In genomic region chr17:41896726-41897125, GRCh38 we compare ENCODE assay signal across 16 cellular contexts. TPM values are rescaled to one million over a fixed set of nuclear protein-coding genes. Genes with fewer than 3 reads are reported as not detected.
"Had no signal": no experiment of that assay in that cellular context is flagged by ENCODE, and none has a peak within 500 bp of the region (broad histone marks: within the 10 kb centered on the region; RNA-seq: fewer than 3 reads in every experiment).

No MANE protein-coding gene starts in this region.

- H3K9me3 ChIP-seq: adrenal gland, body of pancreas, neutrophil, right atrium auricular region, thoracic aorta had no signal

- H3K4me3 Mint-ChIP-seq: activated CD4-positive, alpha-beta T cell treated with anti-CD3 and anti-CD28 coated beads, Interleukin-2, amount 10 ng/mL, durations not matched to agents 7 days and 5 days; naive B cell; stimulated activated naive CD8-positive, alpha-beta T cell treated with anti-CD3 and anti-CD28 coated beads, Interleukin-15, Interleukin-2, amounts not matched to agents 100 ng/mL and 50 ng/mL, for 24 hours had no signal

- H3K9me3 Mint-ChIP-seq: activated CD4-positive, alpha-beta T cell treated with anti-CD3 and anti-CD28 coated beads, Interleukin-2, amount 10 ng/mL, durations not matched to agents 7 days and 5 days; activated T-helper 2 cell treated with anti-CD3 and anti-CD28 coated beads, Interferon-gamma antibody, Interleukin-2, Interleukin-4, amounts not matched to agents 10 μg/mL and 5 μg/mL and 100 μg/mL, durations not matched to agents 14 hours and 24 hours and 36 hours; naive B cell; stimulated activated naive CD8-positive, alpha-beta T cell treated with anti-CD3 and anti-CD28 coated beads, Interleukin-15, Interleukin-2, amounts not matched to agents 100 ng/mL and 50 ng/mL, for 24 hours had no signal

- H3K27ac Mint-ChIP-seq: activated CD4-positive, alpha-beta T cell treated with anti-CD3 and anti-CD28 coated beads, Interleukin-2, amount 10 ng/mL, durations not matched to agents 7 days and 5 days; activated T-helper 2 cell treated with anti-CD3 and anti-CD28 coated beads, Interferon-gamma antibody, Interleukin-2, Interleukin-4, amounts not matched to agents 10 μg/mL and 5 μg/mL and 100 μg/mL, durations not matched to agents 14 hours and 24 hours and 36 hours; stimulated activated naive CD8-positive, alpha-beta T cell treated with anti-CD3 and anti-CD28 coated beads, Interleukin-15, Interleukin-2, amounts not matched to agents 100 ng/mL and 50 ng/mL, for 24 hours had no signal

- H3K4me1 ChIP-seq: adrenal gland had no signal

- DNase-seq: activated CD4-positive, alpha-beta T cell treated with anti-CD3 and anti-CD28 coated beads, Interleukin-2, amount 10 ng/mL, durations not matched to agents 7 days and 5 days; activated naive CD4-positive, alpha-beta T cell treated with anti-CD3 and anti-CD28 coated beads, Interleukin-2, amount 50 U/mL, for 16 hours; activated T-cell treated with anti-CD3 and anti-CD28 coated beads for 4 hours; adrenal gland; body of pancreas; foreskin melanocyte; left colon; naive B cell; T-helper 9 cell had no signal

- ATAC-seq: body of pancreas, left colon had no signal

- H3K4me1 Mint-ChIP-seq: activated CD4-positive, alpha-beta T cell treated with anti-CD3 and anti-CD28 coated beads, Interleukin-2, amount 10 ng/mL, durations not matched to agents 7 days and 5 days had no signal

- H3K4me3 ChIP-seq: adrenal gland, body of pancreas, lung, right atrium auricular region, thoracic aorta had no signal

- H3K27ac ChIP-seq: neutrophil, right atrium auricular region had no signal

- H3K27me3 Mint-ChIP-seq: activated CD4-positive, alpha-beta T cell treated with anti-CD3 and anti-CD28 coated beads, Interleukin-2, amount 10 ng/mL, durations not matched to agents 7 days and 5 days; naive B cell; stimulated activated naive CD8-positive, alpha-beta T cell treated with anti-CD3 and anti-CD28 coated beads, Interleukin-15, Interleukin-2, amounts not matched to agents 100 ng/mL and 50 ng/mL, for 24 hours had no signal

- H3K27me3 ChIP-seq: adrenal gland, body of pancreas, neutrophil, right atrium auricular region had no signal

RNA-seq across cellular contexts. Expression of gene KLHL10, which starts 59.1 kb away (rescaled TPM):
- total RNA-seq: activated CD4-positive, alpha-beta T cell treated with anti-CD3 and anti-CD28 coated beads, Interleukin-2, amount 10 ng/mL, durations not matched to agents 7 days and 5 days; body of pancreas; cerebellum; left colon; right atrium auricular region; thoracic aorta had no signal
